In the genomic region with DNA sequence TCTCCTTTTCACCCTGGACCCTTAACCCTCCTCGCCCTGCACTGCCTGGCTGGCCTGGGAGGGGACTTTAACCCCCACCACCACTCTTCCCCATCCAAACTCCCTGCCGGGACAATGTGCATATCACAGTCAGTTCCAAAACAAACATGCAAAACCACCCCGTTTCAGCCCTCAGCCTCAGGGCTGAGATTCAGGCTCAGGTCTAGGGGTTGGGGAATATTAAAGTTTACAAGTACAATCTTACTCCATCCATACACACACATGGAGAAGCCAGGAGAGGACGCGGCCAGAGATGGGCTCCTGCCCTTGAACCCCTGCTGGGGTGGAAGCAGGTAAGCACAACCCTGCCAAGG, we compare ENCODE assay signal across 11 cellular contexts. TPM values are rescaled to one million over a fixed set of nuclear protein-coding genes. Genes with fewer than 3 reads are reported as not detected.
DNase-seq lines count a peak whose midpoint lies in the region; TF ChIP-seq lines count a peak whose summit lies in the region.
"Had no signal": no experiment of that assay in that cellular context is flagged by ENCODE, and none has a peak within 500 bp of the region (broad histone marks: within the 10 kb centered on the region; RNA-seq: fewer than 3 reads in every experiment).

No MANE protein-coding gene starts in this region.

- H3K27me3 ChIP-seq in Peyer's patch (no peaks in the 10 kb centered on the region), tibial nerve (peaks cover 0 to 4% of the 10 kb centered on the region in 2 donors), HAP-1 (ENCODE audit: low read depth) (0 out of 2 replicates have a peak, but pooled peaks cover 3% of the 10 kb centered on the region)

- TF ChIP-seq CTCF in Peyer's patch (IDR thresholded peaks at IDR 0.05) (no peak), fibroblast of mammary gland (conservative IDR thresholded peaks at IDR 0.05; ENCODE audit: control insufficient read depth, insufficient read depth, low read depth, low read length) (no peak), mesothelial cell of epicardium (IDR thresholded peaks at IDR 0.05; ENCODE audit: unreplicated experiment) (no peak), tibial nerve (IDR thresholded peaks at IDR 0.05) (no peak)

- peak overlapping the region; percentile 46 for H3K4me3 Mint-ChIP-seq in mesothelial cell of epicardium
- H3K4me3 Mint-ChIP-seq: activated T-cell treated with anti-CD3 and anti-CD28 coated beads, Interleukin-2, amount 50 U/mL, for 4 hours had no signal

- H3K27ac ChIP-seq in Peyer's patch (peak overlapping the region; percentile 32 to 78 (median 65)), tibial nerve (peak overlapping the region; percentile 89 to 98 (median 94))

- DNase-seq in Peyer's patch (no peak), fibroblast of mammary gland (ENCODE audit: low read depth) (no peak), mesothelial cell of epicardium (ENCODE audit: low spot score in 2 of 2, unreplicated experiment in 2 of 2) (no peak), tibial nerve (ENCODE audit: low spot score in 2 of 2) (no peak), HAP-1 (ENCODE audit: low spot score in 2 of 2) (no peak)
- no peak for DNase-seq in effector CD4-positive, alpha-beta T cell
- DNase-seq in activated CD4-positive, alpha-beta T cell treated with anti-CD3 and anti-CD28 coated beads for 1 hour = no peak
- no peak for DNase-seq in stimulated activated CD4-positive, alpha-beta T cell treated with anti-CD3 and anti-CD28 coated beads, Interleukin-12 subunit alpha, Interleukin-12 subunit beta, amount 100 ng/mL, for 4 hours
- DNase-seq: activated T-cell treated with anti-CD3 and anti-CD28 coated beads, Interleukin-2, amount 50 U/mL, for 4 hours; naive thymus-derived CD4-positive, alpha-beta T cell; T-cell had no signal

- no peaks in the 10 kb centered on the region for H3K36me3 Mint-ChIP-seq in mesothelial cell of epicardium
- H3K36me3 Mint-ChIP-seq: T-cell had no signal

- H3K4me1 ChIP-seq in Peyer's patch (no peaks in the 10 kb centered on the region), tibial nerve (peaks cover 0 to 52% (median 13%) of the 10 kb centered on the region in 4 donors), HAP-1 (no peaks in the 10 kb centered on the region)

- peaks cover 9% of the 10 kb centered on the region for H3K4me1 Mint-ChIP-seq in mesothelial cell of epicardium

- WGBS in tibial nerve, 2 donors = 6 to 11% methylated on average over 5 of the region's 5 CpGs

- H3K4me3 ChIP-seq in Peyer's patch = peak overlapping the region; percentile 14 to 44 (median 34)
- peak overlapping the region; percentile 15 for H3K4me3 ChIP-seq in fibroblast of mammary gland (ENCODE audit: control insufficient read depth, low read depth, low read length)
- H3K4me3 ChIP-seq in tibial nerve = peak overlapping the region; percentile 47 to 70 (median 53)
- H3K4me3 ChIP-seq in HAP-1 = no peak overlapping the region

- H3K27me3 Mint-ChIP-seq in mesothelial cell of epicardium (ENCODE audit: low read depth) = peaks cover 63% of the 10 kb centered on the region

- in situ Hi-C loops in HAP-1 (cut with MboI; ENCODE audit: low sequenced_read_pairs) = no loop called here

- H3K9me3 ChIP-seq in Peyer's patch = no peaks in the 10 kb centered on the region
- no peaks in the 10 kb centered on the region for H3K9me3 ChIP-seq in tibial nerve
- H3K9me3 ChIP-seq in HAP-1 = no peaks in the 10 kb centered on the region

- no peaks in the 10 kb centered on the region for H3K36me3 ChIP-seq in Peyer's patch
- H3K36me3 ChIP-seq in tibial nerve = no peaks in the 10 kb centered on the region
- no peaks in the 10 kb centered on the region for H3K36me3 ChIP-seq in HAP-1 (replicated peaks)

- no peak for TF ChIP-seq EP300 in tibial nerve (IDR thresholded peaks at IDR 0.05)

- H3K27ac Mint-ChIP-seq in mesothelial cell of epicardium = peak overlapping the region; percentile 10
- H3K27ac Mint-ChIP-seq: naive thymus-derived CD4-positive, alpha-beta T cell; T-cell had no signal

- TF ChIP-seq POLR2A in Peyer's patch (IDR thresholded peaks at IDR 0.05) (no peak), tibial nerve (IDR thresholded peaks at IDR 0.05) (no peak)

- H3K9me3 Mint-ChIP-seq in mesothelial cell of epicardium = peaks cover 8% of the 10 kb centered on the region
- H3K9me3 Mint-ChIP-seq: activated T-cell treated with anti-CD3 and anti-CD28 coated beads, Interleukin-2, amount 50 U/mL, for 4 hours; T-cell had no signal

RNA-seq across cellular contexts. Expression of a gene that starts 0.5 kb away (rescaled TPM):
- total RNA-seq in Peyer's patch (1 to 10 TPM in 2 of 4 donors, under 1 TPM in 2; 0.35 to 4.1 (median 2.0) TPM), mesothelial cell of epicardium (3.3 to 4.4 TPM (median 3.6 TPM) in 3 replicates), tibial nerve (10 to 100 TPM; 12.0 to 36.3 (median 23.1) TPM)
- total RNA-seq: activated T-cell treated with anti-CD3 and anti-CD28 coated beads, Interleukin-2, amount 50 U/mL, for 4 hours; naive thymus-derived CD4-positive, alpha-beta T cell; T-cell had no signal

RNA-seq across cellular contexts. Expression of a gene that starts 44.0 kb away (rescaled TPM):
- total RNA-seq in Peyer's patch (not detected), mesothelial cell of epicardium (not detected in 3 replicates), tibial nerve (under 1 TPM in 1 of 4 donors, not detected in 3; 0.84 TPM)
- total RNA-seq: activated T-cell treated with anti-CD3 and anti-CD28 coated beads, Interleukin-2, amount 50 U/mL, for 4 hours; T-cell had no signal
